1 cellular context compared by ENCODE assay signal in the genomic region with DNA sequence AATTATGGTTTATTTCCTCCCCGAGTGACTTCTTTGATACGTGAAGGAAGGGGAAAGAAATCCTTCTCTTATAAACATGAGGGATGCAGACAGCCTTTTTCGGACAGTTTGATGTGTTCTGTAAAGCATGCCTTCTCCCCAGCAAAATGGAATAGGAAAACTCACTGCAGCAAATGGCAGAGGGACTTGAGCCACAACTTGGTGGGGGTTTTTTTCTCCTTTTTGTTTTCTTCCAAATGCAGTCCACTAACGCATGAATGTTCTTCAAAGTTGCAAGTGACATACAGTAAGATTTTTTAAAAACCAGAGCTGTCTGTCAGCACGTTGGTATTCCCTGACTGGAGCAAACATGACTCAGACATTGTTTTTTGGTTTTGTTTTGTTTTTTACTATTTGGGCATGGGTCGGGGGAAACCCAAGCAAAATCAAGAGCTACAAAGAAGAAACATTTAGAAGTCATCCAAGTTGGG.
TF ChIP-seq lines count a peak whose summit lies in the region.

No MANE protein-coding gene starts in this region.

TF ChIP-seq in HCT116, 20 proteins besides CTCF, POLR2A, EP300 and RAD21 (continued from another document):
- TF ChIP-seq, protein P1, sequence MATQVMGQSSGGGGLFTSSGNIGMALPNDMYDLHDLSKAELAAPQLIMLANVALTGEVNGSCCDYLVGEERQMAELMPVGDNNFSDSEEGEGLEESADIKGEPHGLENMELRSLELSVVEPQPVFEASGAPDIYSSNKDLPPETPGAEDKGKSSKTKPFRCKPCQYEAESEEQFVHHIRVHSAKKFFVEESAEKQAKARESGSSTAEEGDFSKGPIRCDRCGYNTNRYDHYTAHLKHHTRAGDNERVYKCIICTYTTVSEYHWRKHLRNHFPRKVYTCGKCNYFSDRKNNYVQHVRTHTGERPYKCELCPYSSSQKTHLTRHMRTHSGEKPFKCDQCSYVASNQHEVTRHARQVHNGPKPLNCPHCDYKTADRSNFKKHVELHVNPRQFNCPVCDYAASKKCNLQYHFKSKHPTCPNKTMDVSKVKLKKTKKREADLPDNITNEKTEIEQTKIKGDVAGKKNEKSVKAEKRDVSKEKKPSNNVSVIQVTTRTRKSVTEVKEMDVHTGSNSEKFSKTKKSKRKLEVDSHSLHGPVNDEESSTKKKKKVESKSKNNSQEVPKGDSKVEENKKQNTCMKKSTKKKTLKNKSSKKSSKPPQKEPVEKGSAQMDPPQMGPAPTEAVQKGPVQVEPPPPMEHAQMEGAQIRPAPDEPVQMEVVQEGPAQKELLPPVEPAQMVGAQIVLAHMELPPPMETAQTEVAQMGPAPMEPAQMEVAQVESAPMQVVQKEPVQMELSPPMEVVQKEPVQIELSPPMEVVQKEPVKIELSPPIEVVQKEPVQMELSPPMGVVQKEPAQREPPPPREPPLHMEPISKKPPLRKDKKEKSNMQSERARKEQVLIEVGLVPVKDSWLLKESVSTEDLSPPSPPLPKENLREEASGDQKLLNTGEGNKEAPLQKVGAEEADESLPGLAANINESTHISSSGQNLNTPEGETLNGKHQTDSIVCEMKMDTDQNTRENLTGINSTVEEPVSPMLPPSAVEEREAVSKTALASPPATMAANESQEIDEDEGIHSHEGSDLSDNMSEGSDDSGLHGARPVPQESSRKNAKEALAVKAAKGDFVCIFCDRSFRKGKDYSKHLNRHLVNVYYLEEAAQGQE (IDR thresholded peaks at IDR 0.05; ENCODE audit: low read depth) = no peak
TF ChIP-seq in HCT116: peak in this region for 1.
